8 cellular contexts compared by ENCODE assay signal in the genomic region with DNA sequence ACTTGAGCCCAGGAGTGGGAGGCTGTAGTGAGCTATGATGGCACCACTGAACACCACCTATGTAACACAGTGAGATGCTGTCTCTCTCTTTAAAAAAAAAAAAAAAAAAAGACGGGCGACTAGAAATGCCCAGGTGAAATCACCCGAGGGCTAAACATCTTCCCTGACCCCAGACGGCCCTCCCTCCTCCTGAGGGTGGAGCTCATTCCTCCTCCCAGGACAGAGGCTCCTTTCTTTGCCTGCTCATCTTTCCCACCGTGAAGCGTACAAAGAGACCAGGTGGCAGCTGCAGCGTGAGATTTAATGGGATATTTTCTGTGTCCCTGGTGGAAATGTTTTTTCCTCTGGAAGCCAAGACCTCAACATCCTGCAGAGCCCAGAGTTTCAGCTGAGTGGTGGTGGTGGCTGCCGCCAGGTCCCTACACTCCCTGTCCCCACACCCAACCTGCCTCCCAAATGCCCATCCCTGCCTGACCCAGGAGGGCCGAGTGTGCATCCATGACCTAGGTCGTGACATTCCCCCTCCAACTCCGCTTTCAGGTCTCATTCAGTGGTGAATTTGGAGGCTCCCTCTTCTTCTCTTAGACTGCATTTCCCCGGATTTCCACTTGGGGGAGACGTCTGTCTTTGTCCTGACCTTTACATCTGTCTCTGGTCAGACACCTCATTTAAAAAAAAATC. TPM values are rescaled to one million over a fixed set of nuclear protein-coding genes. Genes with fewer than 3 reads are reported as not detected.
DNase-seq lines count a peak whose midpoint lies in the region; ATAC-seq and TF ChIP-seq lines count a peak whose summit lies in the region.

No MANE protein-coding gene starts in this region.

- H3K27me3 Mint-ChIP-seq in naive thymus-derived CD4-positive, alpha-beta T cell: peaks cover 4 to 9% (median 6%) of the 10 kb centered on the region in 5 donors

- intact Hi-C loops in naive thymus-derived CD4-positive, alpha-beta T cell (cut with micrococcal nuclease): loop anchor here in 1 of 2 donors (2.0 kb wide), 1 partner anchor 484 kb away; no protein-coding TSS in a partner anchor

- peak; percentile 88 for TF ChIP-seq CTCF in AG10803 (conservative IDR thresholded peaks at IDR 0.05; ENCODE audit: low read length)
- peak; percentile 75 for TF ChIP-seq CTCF in GM12875 (IDR thresholded peaks at IDR 0.05; ENCODE audit: borderline replicate concordance, insufficient read depth, low read depth, low read length)
- peak; percentile 91 for TF ChIP-seq CTCF in WI38 (IDR thresholded peaks at IDR 0.05; ENCODE audit: low read depth, low read length)

- H3K27ac ChIP-seq in naive thymus-derived CD4-positive, alpha-beta T cell (ENCODE audit: low read depth, low read length): no peak overlapping the region

- peaks cover 0 to 3% (median 0%) of the 10 kb centered on the region in 5 donors for H3K36me3 Mint-ChIP-seq in naive thymus-derived CD4-positive, alpha-beta T cell

- CTCF ChIA-PET in naive thymus-derived CD4-positive, alpha-beta T cell (lab: Charles Lee): interaction anchor here (0.6 to 1.0 kb wide), 4 partner anchors 10 to 823 kb away, joined by 3 to 5 read pairs (median 4); no protein-coding TSS in a partner anchor

- no peaks in the 10 kb centered on the region for H3K36me3 ChIP-seq in naive thymus-derived CD4-positive, alpha-beta T cell (ENCODE audit: control insufficient read depth in 2 of 3, insufficient read depth in 3 of 3, low read length in 3 of 3)

- H3K4me1 Mint-ChIP-seq in naive thymus-derived CD4-positive, alpha-beta T cell: peaks cover 0 to 5% (median 2%) of the 10 kb centered on the region in 7 donors

- H3K9me3 Mint-ChIP-seq in naive thymus-derived CD4-positive, alpha-beta T cell: peaks cover 0 to 2% (median 0%) of the 10 kb centered on the region in 11 donors

- DNase-seq in AG10803 (ENCODE audit: low read depth) (peak; percentile 60), NCI-H1694 treated with DMSO at 0.1 percent for 48 hours (lab: John Stamatoyannopoulos, UW) (peak; percentile 44), erythroblast (lab: John Stamatoyannopoulos, UW) (peak; percentile 26 to 59)
- DNase-seq in naive thymus-derived CD4-positive, alpha-beta T cell: peak in 5 of 9 donors; percentile 14 to 29 (median 17)

- H3K4me3 ChIP-seq in AG10803 (ENCODE audit: low read length): no peak overlapping the region
- no peak overlapping the region for H3K4me3 ChIP-seq in GM12875 (ENCODE audit: low read depth, low read length)
- no peak overlapping the region for H3K4me3 ChIP-seq in WI38 (ENCODE audit: low read depth, low read length)
- H3K4me3 ChIP-seq in naive thymus-derived CD4-positive, alpha-beta T cell (ENCODE audit: low read length): no peak overlapping the region

- TF ChIP-seq POLR2A in erythroblast (IDR thresholded peaks at IDR 0.05; ENCODE audit: low read length): no peak

- no peaks in the 10 kb centered on the region for H3K9me3 ChIP-seq in naive thymus-derived CD4-positive, alpha-beta T cell (ENCODE audit: control insufficient read depth in 2 of 3, low read length in 3 of 3)

- POLR2A ChIA-PET in naive thymus-derived CD4-positive, alpha-beta T cell (lab: Charles Lee): no interaction called here

- H3K27ac Mint-ChIP-seq in naive thymus-derived CD4-positive, alpha-beta T cell: no peak overlapping the region

- H3K4me3 Mint-ChIP-seq in naive thymus-derived CD4-positive, alpha-beta T cell: no peak overlapping the region

- no peaks in the 10 kb centered on the region for H3K27me3 ChIP-seq in naive thymus-derived CD4-positive, alpha-beta T cell (ENCODE audit: control insufficient read depth in 2 of 2, insufficient read depth in 2 of 2, low read length in 2 of 2)

- ATAC-seq in naive thymus-derived CD4-positive, alpha-beta T cell: peak; percentile 54
- ATAC-seq in HG02973 (IDR thresholded peaks at IDR 0.05; ENCODE audit: unreplicated experiment): no peak
- no peak for ATAC-seq in HG02763 (IDR thresholded peaks at IDR 0.05; ENCODE audit: unreplicated experiment)

- H3K4me1 ChIP-seq in naive thymus-derived CD4-positive, alpha-beta T cell (ENCODE audit: control insufficient read depth in 2 of 2, insufficient read depth in 2 of 2, low read length in 2 of 2): no peaks in the 10 kb centered on the region

RNA-seq across cellular contexts. Expression of a gene that starts 14.4 kb away (rescaled TPM):
- 1 to 10 TPM in 2 of 5 experiments, under 1 TPM in 3; 0.15 to 5.8 (median 0.40) TPM for total RNA-seq in naive thymus-derived CD4-positive, alpha-beta T cell
- polyA plus RNA-seq in naive thymus-derived CD4-positive, alpha-beta T cell: 1 to 10 TPM; 5.4 to 9.8 TPM
